11 cellular contexts compared by ENCODE assay signal in genomic region chr1:219659005-219659632, GRCh38. TPM values are rescaled to one million over a fixed set of nuclear protein-coding genes. Genes with fewer than 3 reads are reported as not detected.
DNase-seq lines count a peak whose midpoint lies in the region; ATAC-seq lines count a peak whose summit lies in the region.
"Had no signal": no experiment of that assay in that cellular context is flagged by ENCODE, and none has a peak within 500 bp of the region (broad histone marks: within the 10 kb centered on the region; RNA-seq: fewer than 3 reads in every experiment).

No MANE protein-coding gene starts in this region.

- POLR2A ChIA-PET in CD8-positive, alpha-beta memory T cell (lab: Charles Lee): no interaction called here

- CTCF ChIA-PET in CD8-positive, alpha-beta memory T cell (lab: Charles Lee): no interaction called here

- no peak overlapping the region for H3K27ac Mint-ChIP-seq in CD8-positive, alpha-beta memory T cell

- intact Hi-C loops in left ventricle myocardium superior (cut with micrococcal nuclease): loop anchor here (5.0 to 10.0 kb wide), 2 partner anchors 74 to 1332 kb away; no protein-coding TSS in a partner anchor

- H3K27me3 Mint-ChIP-seq in CD8-positive, alpha-beta memory T cell: peaks cover 6 to 28% of the 10 kb centered on the region in 2 donors

- peaks cover 0 to 3% (median 2%) of the 10 kb centered on the region in 5 donors for H3K9me3 Mint-ChIP-seq in CD8-positive, alpha-beta memory T cell

- no peak overlapping the region for H3K4me3 Mint-ChIP-seq in CD8-positive, alpha-beta memory T cell

- H3K27ac ChIP-seq in CD8-positive, alpha-beta memory T cell (ENCODE audit: low read depth, low read length): no peak overlapping the region
- H3K27ac ChIP-seq: thyroid gland had no signal

- peaks cover 0 to 4% (median 0%) of the 10 kb centered on the region in 3 donors for H3K4me1 Mint-ChIP-seq in CD8-positive, alpha-beta memory T cell

- ATAC-seq in GM18861 (IDR thresholded peaks at IDR 0.05; ENCODE audit: unreplicated experiment) (peak; percentile 74), HG02588 (IDR thresholded peaks at IDR 0.05; ENCODE audit: unreplicated experiment) (peak; percentile 53), left ventricle myocardium superior (peak; percentile 80)
- ATAC-seq: mucosa of descending colon had no signal

- no peaks in the 10 kb centered on the region for H3K36me3 ChIP-seq in CD8-positive, alpha-beta memory T cell (ENCODE audit: insufficient read depth, low read length)
- H3K36me3 ChIP-seq: thyroid gland had no signal

- H3K4me1 ChIP-seq in CD8-positive, alpha-beta memory T cell (ENCODE audit: insufficient read depth, low read length): no peaks in the 10 kb centered on the region

- H3K36me3 Mint-ChIP-seq in CD8-positive, alpha-beta memory T cell: no peaks in the 10 kb centered on the region

- no peaks in the 10 kb centered on the region for H3K27me3 ChIP-seq in CD8-positive, alpha-beta memory T cell (ENCODE audit: insufficient read depth, low read length, poor library complexity, severe bottlenecking)
- H3K27me3 ChIP-seq: thyroid gland had no signal

- H3K4me3 ChIP-seq in CD8-positive, alpha-beta memory T cell (ENCODE audit: low read length): no peak overlapping the region
- H3K4me3 ChIP-seq: mucosa of descending colon, thyroid gland had no signal

- no peaks in the 10 kb centered on the region for H3K9me3 ChIP-seq in CD8-positive, alpha-beta memory T cell (ENCODE audit: low read length)
- H3K9me3 ChIP-seq: mucosa of descending colon, thyroid gland had no signal

- DNase-seq in NCI-H146 (lab: John Stamatoyannopoulos, UW): peak; percentile 33
- DNase-seq in left ventricle myocardium superior: no peak
- no peak for DNase-seq in NCI-H1092 (lab: John Stamatoyannopoulos, UW)
- DNase-seq in T-helper 9 cell: no peak
- DNase-seq in CD8-positive, alpha-beta memory T cell: no peak
- no peak for DNase-seq in amniotic stem cell (lab: John Stamatoyannopoulos, UW)
- DNase-seq: mucosa of descending colon; stimulated activated CD4-positive, alpha-beta T cell treated with anti-CD3 and anti-CD28 coated beads, Interleukin-1b, Interleukin-23, amount 100 ng/mL, for 48 hours; thyroid gland had no signal

RNA-seq across cellular contexts. Expression of gene ZC3H11B, which starts 46.2 kb away (rescaled TPM):
- total RNA-seq in left ventricle myocardium superior: 1.2 TPM
- under 1 TPM; 0.13 to 0.28 TPM for total RNA-seq in CD8-positive, alpha-beta memory T cell
- not detected for polyA plus RNA-seq in CD8-positive, alpha-beta memory T cell
- total RNA-seq: mucosa of descending colon, thyroid gland had no signal
